Comparison of ENCODE assay signal across 19 cellular contexts in the genomic region with DNA sequence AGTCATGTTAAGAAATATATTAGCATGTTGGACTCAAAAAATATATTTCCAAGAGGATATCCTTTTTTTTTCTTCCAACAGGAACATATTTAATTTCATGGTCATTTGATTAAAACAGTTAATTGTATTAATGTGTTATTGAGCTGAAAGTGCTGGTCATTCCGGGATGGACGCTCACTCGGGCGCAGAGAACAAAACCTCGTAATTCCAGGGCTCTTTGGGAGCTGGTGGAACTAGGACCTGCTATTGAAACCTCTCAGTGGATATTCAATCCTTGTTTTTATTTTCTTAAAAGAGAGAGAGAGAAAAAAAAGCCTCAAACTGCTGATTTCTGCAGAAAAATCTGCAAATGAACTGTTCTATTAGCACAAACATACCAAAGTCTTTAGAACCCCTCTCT.
DNase-seq lines count a peak whose midpoint lies in the region; ATAC-seq and TF ChIP-seq lines count a peak whose summit lies in the region.
"Had no signal": no experiment of that assay in that cellular context is flagged by ENCODE, and none has a peak within 500 bp of the region (broad histone marks: within the 10 kb centered on the region; RNA-seq: fewer than 3 reads in every experiment).

No MANE protein-coding gene starts in this region.

- DNase-seq in chondrocyte (ENCODE audit: low spot score) (no peak), hepatocyte (ENCODE audit: low spot score) (no peak), thyroid gland (peak; percentile 71 to 78), SHP77 treated with DMSO at 0.1 percent for 48 hours (lab: John Stamatoyannopoulos, UW) (no peak)
- DNase-seq in activated effector memory CD4-positive, alpha-beta T cell treated with anti-CD3 and anti-CD28 coated beads, Interleukin-2, amount 50 U/mL, for 16 hours = no peak
- no peak for DNase-seq in activated CD8-positive, alpha-beta memory T cell treated with anti-CD3 and anti-CD28 coated beads for 24 hours
- DNase-seq: Caco-2; CD4-positive, CD25-positive, alpha-beta regulatory T cell; CD8-positive, alpha-beta T cell; DMS153; DND-41; HFFc6 had no signal

- H3K9me3 Mint-ChIP-seq in chondrocyte (ENCODE audit: low read depth) = no peaks in the 10 kb centered on the region
- no peaks in the 10 kb centered on the region for H3K9me3 Mint-ChIP-seq in nephron
- H3K9me3 Mint-ChIP-seq: CD4-positive, CD25-positive, alpha-beta regulatory T cell; CD8-positive, alpha-beta T cell; GM23338; HFFc6 had no signal

- no peak for ATAC-seq in GM18520 (IDR thresholded peaks at IDR 0.05; ENCODE audit: unreplicated experiment)
- ATAC-seq: CD8-positive, alpha-beta T cell; GM23338 had no signal

- H3K36me3 ChIP-seq in hepatocyte (replicated peaks; ENCODE audit: insufficient read depth, low read depth) (no peaks in the 10 kb centered on the region), thyroid gland (no peaks in the 10 kb centered on the region)
- H3K36me3 ChIP-seq: BLaER1, HAP-1 had no signal

- peak overlapping the region; percentile 43 for H3K27ac Mint-ChIP-seq in chondrocyte (ENCODE audit: unreplicated experiment)
- H3K27ac Mint-ChIP-seq in nephron = peak overlapping the region; percentile 48 to 75 (median 52)
- H3K27ac Mint-ChIP-seq: B cell; CD4-positive, CD25-positive, alpha-beta regulatory T cell; CD8-positive, alpha-beta T cell; GM23338; HFFc6 had no signal

- H3K27ac ChIP-seq in hepatocyte = no peak overlapping the region
- peak overlapping the region; percentile 85 to 98 (median 88) for H3K27ac ChIP-seq in thyroid gland
- H3K27ac ChIP-seq: BLaER1, C4-2B had no signal

- intact Hi-C loops in thyroid gland (cut with DNase I) = no loop called here

- H3K27me3 Mint-ChIP-seq in chondrocyte (ENCODE audit: low read depth) (no peaks in the 10 kb centered on the region), nephron (ENCODE audit: low read depth) (no peaks in the 10 kb centered on the region)
- H3K27me3 Mint-ChIP-seq: B cell had no signal

- H3K4me1 ChIP-seq in hepatocyte (ENCODE audit: insufficient read depth) (peaks cover 15% of the 10 kb centered on the region), thyroid gland (peaks cover 66 to 70% of the 10 kb centered on the region in 2 donors)
- H3K4me1 ChIP-seq: BLaER1, Caco-2 had no signal

- TF ChIP-seq POLR2A in thyroid gland (IDR thresholded peaks at IDR 0.05) = peak in 1 of 2 donors; percentile 13

- TF ChIP-seq CTCF in chondrocyte (IDR thresholded peaks at IDR 0.05) (no peak), hepatocyte (IDR thresholded peaks at IDR 0.05; ENCODE audit: poor library complexity) (no peak), nephron (IDR thresholded peaks at IDR 0.05; ENCODE audit: unreplicated experiment in 3 of 3) (no peak), thyroid gland (IDR thresholded peaks at IDR 0.05) (no peak)

- H3K79me2 ChIP-seq in hepatocyte = no peaks in the 10 kb centered on the region

- no peaks in the 10 kb centered on the region for H3K9me3 ChIP-seq in hepatocyte (ENCODE audit: low read depth)
- no peaks in the 10 kb centered on the region for H3K9me3 ChIP-seq in thyroid gland
- H3K9me3 ChIP-seq: BLaER1, Caco-2, HAP-1 had no signal

- H3K36me3 Mint-ChIP-seq in chondrocyte (ENCODE audit: low read depth) (no peaks in the 10 kb centered on the region), nephron (ENCODE audit: low read depth) (no peaks in the 10 kb centered on the region)
- H3K36me3 Mint-ChIP-seq: CD4-positive, CD25-positive, alpha-beta regulatory T cell; CD8-positive, alpha-beta T cell had no signal

- no peak overlapping the region for H2AFZ ChIP-seq in hepatocyte

- no peaks in the 10 kb centered on the region for H4K20me1 ChIP-seq in hepatocyte (ENCODE audit: insufficient read depth, poor library complexity, severe bottlenecking)
- H4K20me1 ChIP-seq: BLaER1 had no signal

- no peak overlapping the region for H3K4me3 ChIP-seq in hepatocyte
- H3K4me3 ChIP-seq in thyroid gland (replicated peaks in 1 of 3) = no peak overlapping the region
- H3K4me3 ChIP-seq: BLaER1, GM23338, HAP-1 had no signal

- H3K4me2 ChIP-seq in hepatocyte = peak overlapping the region; percentile 56
- H3K4me2 ChIP-seq: BLaER1, GM23338 had no signal

- H3K4me1 Mint-ChIP-seq in chondrocyte (ENCODE audit: low read depth) = peaks cover 51% of the 10 kb centered on the region
- H3K4me1 Mint-ChIP-seq in nephron = peaks cover 76% of the 10 kb centered on the region
- H3K4me1 Mint-ChIP-seq: B cell; CD4-positive, CD25-positive, alpha-beta regulatory T cell had no signal

- H3K27me3 ChIP-seq in hepatocyte (no peaks in the 10 kb centered on the region), thyroid gland (no peaks in the 10 kb centered on the region)
- H3K27me3 ChIP-seq: BLaER1 had no signal

- H3K4me3 Mint-ChIP-seq in chondrocyte (ENCODE audit: unreplicated experiment) (no peak overlapping the region), nephron (no peak overlapping the region)
- H3K4me3 Mint-ChIP-seq: B cell; CD4-positive, CD25-positive, alpha-beta regulatory T cell; CD8-positive, alpha-beta T cell; GM23338; HFFc6 had no signal

- WGBS in hepatocyte (ENCODE audit: low lambda C conversion rate, missing lambda C conversion rate) = 77% methylated on average over 5 of the region's 5 CpGs
- WGBS in thyroid gland, 2 donors = 21 to 44% methylated on average over 5 of the region's 5 CpGs

- no peaks in the 10 kb centered on the region for H3K9me2 ChIP-seq in hepatocyte (replicated peaks; ENCODE audit: insufficient read depth)

Comparison
In these comparisons a context has a peak if more than half of its experiments do, and no peak if none do; other contexts are left out.
1. DNase-seq: peak in thyroid gland (2 of 2); none in chondrocyte (single experiment), hepatocyte (single experiment), SHP77 treated with DMSO at 0.1 percent for 48 hours (single experiment), activated effector memory CD4-positive, alpha-beta T cell treated with anti-CD3 and anti-CD28 coated beads, Interleukin-2, amount 50 U/mL, for 16 hours (single experiment) and activated CD8-positive, alpha-beta memory T cell treated with anti-CD3 and anti-CD28 coated beads for 24 hours (single experiment).